20 cellular contexts compared by ENCODE assay signal in genomic region chr7:26477381-26477780, GRCh38.
"Had no signal": no experiment of that assay in that cellular context is flagged by ENCODE, and none has a peak within 500 bp of the region (broad histone marks: within the 10 kb centered on the region; RNA-seq: fewer than 3 reads in every experiment).

No MANE protein-coding gene starts in this region.

- ATAC-seq: HepG2 had no signal

- H3K27me3 ChIP-seq: SJSA1 had no signal

- H3K4me1 ChIP-seq: SJSA1 had no signal

- H3K27ac ChIP-seq: SJSA1, SK-N-MC had no signal

- H3K36me3 ChIP-seq: MG63, SJSA1 had no signal

- H3K4me3 ChIP-seq: MG63, SJSA1, SK-N-MC had no signal

- DNase-seq: IMR-90; Karpas-422; KG1; MG63; NCI-H1092; NCI-H1105 treated with DMSO at 0.1 percent for 48 hours; NCI-H1417 treated with DMSO at 0.1 percent for 48 hours; NCI-H187; NCI-H2029; NCI-H2081 treated with DMSO at 0.1 percent for 48 hours; NCI-H524; NCI-H526 treated with DMSO at 0.1 percent for 48 hours; NCI-H774; NK-92 treated with Interleukin-12 subunit alpha and Interleukin-12 subunit beta, amount 100 ng/mL, for 24 hours; Right ventricle myocardium superior; RPMI8226; SIG-M5 had no signal

- H3K9me3 ChIP-seq: MG63, SJSA1 had no signal
